In the genomic region with DNA sequence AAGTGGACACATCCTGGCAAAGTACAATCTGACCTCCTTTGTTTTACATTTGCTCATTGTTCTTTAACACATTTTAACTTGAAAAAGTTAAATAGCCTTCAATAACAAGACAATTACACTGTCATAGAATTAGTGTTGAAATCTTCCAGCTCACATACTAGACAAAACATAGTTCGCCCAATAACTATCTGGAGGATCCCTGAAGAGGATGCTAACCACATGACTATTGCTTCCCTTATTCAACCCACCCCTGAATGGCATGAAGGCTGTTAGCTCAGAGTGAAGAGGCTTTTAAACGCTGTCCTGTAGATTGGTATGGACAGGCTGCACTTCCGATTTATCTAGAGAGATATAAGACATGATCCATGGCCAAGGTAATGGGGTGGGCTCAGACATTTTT, we compare ENCODE assay signal across 32 cellular contexts.
"Had no signal": no experiment of that assay in that cellular context is flagged by ENCODE, and none has a peak within 500 bp of the region (broad histone marks: within the 10 kb centered on the region; RNA-seq: fewer than 3 reads in every experiment).

No MANE protein-coding gene starts in this region.

- DNase-seq: activated B cell treated with CpG ODN at 0.5 μM for 24 hours; activated CD4-positive, alpha-beta memory T cell treated with anti-CD3 and anti-CD28 coated beads for 36 hours; activated CD4-positive, alpha-beta T cell treated with anti-CD3 and anti-CD28 coated beads for 4 hours; activated CD4-positive, alpha-beta T cell treated with anti-CD3 and anti-CD28 coated beads, Interleukin-2, amount 50 U/mL, for 1 hour; activated CD4-positive, CD25-positive, alpha-beta regulatory T cell treated with anti-CD3 and anti-CD28 coated beads, Interleukin-2, amount 50 U/mL, for 72 hours; activated CD8-positive, alpha-beta memory T cell treated with anti-CD3 and anti-CD28 coated beads, Interleukin-2, amount 50 U/mL, for 4 hours; activated gamma-delta T cell treated with Interleukin-2 at 50 U/mL for 16 hours; activated naive CD4-positive, alpha-beta T cell treated with anti-CD3 and anti-CD28 coated beads for 36 hours; activated T-cell treated with anti-CD3 and anti-CD28 coated beads for 4 hours; activated T-cell treated with anti-CD3 and anti-CD28 coated beads, Interleukin-2, amount 50 U/mL, for 4 hours; adrenal gland; caudate nucleus; cerebellar nuclear complex; NCI-H1105; NCI-H1417 treated with DMSO at 0.1 percent for 48 hours; NCI-H1694; NCI-H1930; NCI-H2081 treated with DMSO at 0.1 percent for 48 hours; NCI-H2171; NCI-H510A; NCI-H526; NCI-H748 treated with DMSO at 0.1 percent for 48 hours; NK-92 treated with Interleukin-12 subunit alpha and Interleukin-12 subunit beta, amount 100 ng/mL, for 24 hours; PC-9; Right ventricle myocardium superior; SW 1271; T-helper 1 cell; T-helper 2 cell; T-helper 9 cell had no signal

- H3K27ac ChIP-seq: adrenal gland, PC-9, VCaP had no signal

- ATAC-seq: activated naive CD4-positive, alpha-beta T cell treated with anti-CD3 and anti-CD28 coated beads, Interleukin-2, amount 50 U/mL, for 72 hours; activated T-cell treated with anti-CD3 and anti-CD28 coated beads, Interleukin-2, amount 50 U/mL, for 4 hours had no signal

- H3K36me3 ChIP-seq: adrenal gland had no signal

- H3K27me3 ChIP-seq: adrenal gland had no signal

- H2AFZ ChIP-seq: PC-9 had no signal

- H3K4me3 ChIP-seq: adrenal gland, PC-9 had no signal

- FAIRE-seq: bronchial epithelial cell had no signal

- H3K4me2 ChIP-seq: PC-9 had no signal

- H3K9me3 ChIP-seq: adrenal gland had no signal
